1 cellular context compared by ENCODE assay signal in the genomic region with DNA sequence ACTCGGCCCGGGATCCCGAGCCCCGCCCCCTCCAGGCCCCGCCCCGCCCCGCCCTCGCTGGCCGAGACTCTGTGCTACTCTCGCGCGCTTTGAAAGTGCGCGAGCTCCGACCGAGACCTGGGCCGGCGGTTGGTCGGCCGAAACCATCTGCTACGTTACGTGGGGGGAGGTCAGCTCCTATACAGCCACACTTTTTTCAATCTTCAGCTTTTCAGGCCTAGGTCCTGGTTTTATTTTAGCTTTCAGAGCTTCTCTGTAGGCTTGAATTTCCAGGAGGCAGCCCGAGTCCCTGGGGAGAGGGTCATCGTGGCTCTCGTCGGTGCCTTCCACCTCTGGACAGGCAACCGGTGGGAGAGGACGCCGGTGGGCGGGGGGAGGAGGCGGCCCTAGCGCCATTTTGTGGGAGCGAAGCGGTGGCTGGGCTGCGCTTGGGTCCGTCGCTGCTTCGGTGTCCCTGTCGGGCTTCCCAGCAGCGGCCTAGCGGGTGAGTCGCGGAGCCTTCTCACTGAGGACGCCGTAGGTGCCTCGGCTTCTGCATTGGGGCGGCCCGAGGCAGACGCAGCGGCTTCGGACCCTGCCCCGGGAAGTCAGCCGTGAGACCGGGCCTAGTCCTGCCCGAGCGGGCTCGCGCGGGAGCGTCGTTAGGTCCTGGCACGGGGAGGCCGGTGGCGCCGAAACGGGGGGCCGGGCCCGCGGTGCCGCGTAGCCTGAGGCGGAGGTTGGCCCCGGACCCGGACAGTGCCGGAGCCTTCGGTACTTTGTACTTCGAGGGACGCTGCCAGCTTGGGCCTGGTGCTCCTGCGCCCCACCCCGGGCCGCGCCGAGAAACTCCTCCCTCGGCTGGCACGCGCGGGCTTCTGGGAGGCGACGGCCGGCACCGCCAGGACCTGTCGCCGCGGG.
TF ChIP-seq lines count a peak whose summit lies in the region.

A gene (plus strand): TSS at position 395 of the 900 bp plus-strand sequence. CDS start 1,074 bp downstream, outside the sequence.

TF ChIP-seq in HepG2, 621 proteins besides CTCF, POLR2A, EP300 and RAD21 (continued from another document and continues in another):
- no peak for TF ChIP-seq STAG1 (CRISPR knock-in tag; IDR thresholded peaks at IDR 0.05)
- TF ChIP-seq, protein P1, sequence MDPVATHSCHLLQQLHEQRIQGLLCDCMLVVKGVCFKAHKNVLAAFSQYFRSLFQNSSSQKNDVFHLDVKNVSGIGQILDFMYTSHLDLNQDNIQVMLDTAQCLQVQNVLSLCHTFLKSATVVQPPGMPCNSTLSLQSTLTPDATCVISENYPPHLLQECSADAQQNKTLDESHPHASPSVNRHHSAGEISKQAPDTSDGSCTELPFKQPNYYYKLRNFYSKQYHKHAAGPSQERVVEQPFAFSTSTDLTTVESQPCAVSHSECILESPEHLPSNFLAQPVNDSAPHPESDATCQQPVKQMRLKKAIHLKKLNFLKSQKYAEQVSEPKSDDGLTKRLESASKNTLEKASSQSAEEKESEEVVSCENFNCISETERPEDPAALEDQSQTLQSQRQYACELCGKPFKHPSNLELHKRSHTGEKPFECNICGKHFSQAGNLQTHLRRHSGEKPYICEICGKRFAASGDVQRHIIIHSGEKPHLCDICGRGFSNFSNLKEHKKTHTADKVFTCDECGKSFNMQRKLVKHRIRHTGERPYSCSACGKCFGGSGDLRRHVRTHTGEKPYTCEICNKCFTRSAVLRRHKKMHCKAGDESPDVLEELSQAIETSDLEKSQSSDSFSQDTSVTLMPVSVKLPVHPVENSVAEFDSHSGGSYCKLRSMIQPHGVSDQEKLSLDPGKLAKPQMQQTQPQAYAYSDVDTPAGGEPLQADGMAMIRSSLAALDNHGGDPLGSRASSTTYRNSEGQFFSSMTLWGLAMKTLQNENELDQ (CRISPR knock-in tag; IDR thresholded peaks at IDR 0.05; ENCODE audit: borderline replicate concordance), result no peak
- no peak for TF ChIP-seq IKZF1 (IDR thresholded peaks at IDR 0.05)
- TF ChIP-seq MED1 (CRISPR knock-in tag; IDR thresholded peaks at IDR 0.05), result peak; percentile 58; the same call in 1 of the 2 replicates
- TF ChIP-seq, protein P2, sequence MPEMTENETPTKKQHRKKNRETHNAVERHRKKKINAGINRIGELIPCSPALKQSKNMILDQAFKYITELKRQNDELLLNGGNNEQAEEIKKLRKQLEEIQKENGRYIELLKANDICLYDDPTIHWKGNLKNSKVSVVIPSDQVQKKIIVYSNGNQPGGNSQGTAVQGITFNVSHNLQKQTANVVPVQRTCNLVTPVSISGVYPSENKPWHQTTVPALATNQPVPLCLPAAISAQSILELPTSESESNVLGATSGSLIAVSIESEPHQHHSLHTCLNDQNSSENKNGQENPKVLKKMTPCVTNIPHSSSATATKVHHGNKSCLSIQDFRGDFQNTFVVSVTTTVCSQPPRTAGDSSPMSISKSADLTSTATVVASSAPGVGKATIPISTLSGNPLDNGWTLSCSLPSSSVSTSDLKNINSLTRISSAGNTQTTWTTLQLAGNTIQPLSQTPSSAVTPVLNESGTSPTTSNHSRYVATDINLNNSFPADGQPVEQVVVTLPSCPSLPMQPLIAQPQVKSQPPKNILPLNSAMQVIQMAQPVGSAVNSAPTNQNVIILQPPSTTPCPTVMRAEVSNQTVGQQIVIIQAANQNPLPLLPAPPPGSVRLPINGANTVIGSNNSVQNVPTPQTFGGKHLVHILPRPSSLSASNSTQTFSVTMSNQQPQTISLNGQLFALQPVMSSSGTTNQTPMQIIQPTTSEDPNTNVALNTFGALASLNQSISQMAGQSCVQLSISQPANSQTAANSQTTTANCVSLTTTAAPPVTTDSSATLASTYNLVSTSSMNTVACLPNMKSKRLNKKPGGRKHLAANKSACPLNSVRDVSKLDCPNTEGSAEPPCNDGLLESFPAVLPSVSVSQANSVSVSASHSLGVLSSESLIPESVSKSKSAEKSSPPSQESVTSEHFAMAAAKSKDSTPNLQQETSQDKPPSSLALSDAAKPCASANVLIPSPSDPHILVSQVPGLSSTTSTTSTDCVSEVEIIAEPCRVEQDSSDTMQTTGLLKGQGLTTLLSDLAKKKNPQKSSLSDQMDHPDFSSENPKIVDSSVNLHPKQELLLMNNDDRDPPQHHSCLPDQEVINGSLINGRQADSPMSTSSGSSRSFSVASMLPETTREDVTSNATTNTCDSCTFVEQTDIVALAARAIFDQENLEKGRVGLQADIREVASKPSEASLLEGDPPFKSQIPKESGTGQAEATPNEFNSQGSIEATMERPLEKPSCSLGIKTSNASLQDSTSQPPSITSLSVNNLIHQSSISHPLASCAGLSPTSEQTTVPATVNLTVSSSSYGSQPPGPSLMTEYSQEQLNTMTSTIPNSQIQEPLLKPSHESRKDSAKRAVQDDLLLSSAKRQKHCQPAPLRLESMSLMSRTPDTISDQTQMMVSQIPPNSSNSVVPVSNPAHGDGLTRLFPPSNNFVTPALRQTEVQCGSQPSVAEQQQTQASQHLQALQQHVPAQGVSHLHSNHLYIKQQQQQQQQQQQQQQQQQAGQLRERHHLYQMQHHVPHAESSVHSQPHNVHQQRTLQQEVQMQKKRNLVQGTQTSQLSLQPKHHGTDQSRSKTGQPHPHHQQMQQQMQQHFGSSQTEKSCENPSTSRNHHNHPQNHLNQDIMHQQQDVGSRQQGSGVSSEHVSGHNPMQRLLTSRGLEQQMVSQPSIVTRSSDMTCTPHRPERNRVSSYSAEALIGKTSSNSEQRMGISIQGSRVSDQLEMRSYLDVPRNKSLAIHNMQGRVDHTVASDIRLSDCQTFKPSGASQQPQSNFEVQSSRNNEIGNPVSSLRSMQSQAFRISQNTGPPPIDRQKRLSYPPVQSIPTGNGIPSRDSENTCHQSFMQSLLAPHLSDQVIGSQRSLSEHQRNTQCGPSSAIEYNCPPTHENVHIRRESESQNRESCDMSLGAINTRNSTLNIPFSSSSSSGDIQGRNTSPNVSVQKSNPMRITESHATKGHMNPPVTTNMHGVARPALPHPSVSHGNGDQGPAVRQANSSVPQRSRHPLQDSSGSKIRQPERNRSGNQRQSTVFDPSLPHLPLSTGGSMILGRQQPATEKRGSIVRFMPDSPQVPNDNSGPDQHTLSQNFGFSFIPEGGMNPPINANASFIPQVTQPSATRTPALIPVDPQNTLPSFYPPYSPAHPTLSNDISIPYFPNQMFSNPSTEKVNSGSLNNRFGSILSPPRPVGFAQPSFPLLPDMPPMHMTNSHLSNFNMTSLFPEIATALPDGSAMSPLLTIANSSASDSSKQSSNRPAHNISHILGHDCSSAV (CRISPR knock-in tag; IDR thresholded peaks at IDR 0.05; ENCODE audit: borderline replicate concordance), result 0 out of 2 replicates have a peak, but pooled peaks have one; percentile 46
- TF ChIP-seq SKI (IDR thresholded peaks at IDR 0.05; ENCODE audit: partially characterized antibody), result peak; percentile 14
- no peak for TF ChIP-seq TOE1 (CRISPR knock-in tag; IDR thresholded peaks at IDR 0.05)
- no peak; the same call in 1 of the 2 replicates for TF ChIP-seq ZNF7 (CRISPR knock-in tag; IDR thresholded peaks at IDR 0.05)
- TF ChIP-seq MTF1 (CRISPR knock-in tag; IDR thresholded peaks at IDR 0.05), result peak; percentile 78; the same call in 1 of the 2 replicates
- TF ChIP-seq, protein P3, sequence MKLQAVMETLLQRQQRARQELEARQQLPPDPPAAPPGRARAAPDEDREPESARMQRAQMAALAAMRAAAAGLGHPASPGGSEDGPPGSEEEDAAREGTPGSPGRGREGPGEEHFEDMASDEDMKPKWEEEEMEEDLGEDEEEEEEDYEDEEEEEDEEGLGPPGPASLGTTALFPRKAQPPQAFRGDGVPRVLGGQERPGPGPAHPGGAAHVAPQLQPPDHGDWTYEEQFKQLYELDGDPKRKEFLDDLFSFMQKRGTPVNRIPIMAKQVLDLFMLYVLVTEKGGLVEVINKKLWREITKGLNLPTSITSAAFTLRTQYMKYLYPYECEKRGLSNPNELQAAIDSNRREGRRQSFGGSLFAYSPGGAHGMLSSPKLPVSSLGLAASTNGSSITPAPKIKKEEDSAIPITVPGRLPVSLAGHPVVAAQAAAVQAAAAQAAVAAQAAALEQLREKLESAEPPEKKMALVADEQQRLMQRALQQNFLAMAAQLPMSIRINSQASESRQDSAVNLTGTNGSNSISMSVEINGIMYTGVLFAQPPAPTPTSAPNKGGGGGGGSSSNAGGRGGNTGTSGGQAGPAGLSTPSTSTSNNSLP (IDR thresholded peaks at IDR 0.05; ENCODE audit: low read depth, low read length), result no peak
- TF ChIP-seq, protein P4, sequence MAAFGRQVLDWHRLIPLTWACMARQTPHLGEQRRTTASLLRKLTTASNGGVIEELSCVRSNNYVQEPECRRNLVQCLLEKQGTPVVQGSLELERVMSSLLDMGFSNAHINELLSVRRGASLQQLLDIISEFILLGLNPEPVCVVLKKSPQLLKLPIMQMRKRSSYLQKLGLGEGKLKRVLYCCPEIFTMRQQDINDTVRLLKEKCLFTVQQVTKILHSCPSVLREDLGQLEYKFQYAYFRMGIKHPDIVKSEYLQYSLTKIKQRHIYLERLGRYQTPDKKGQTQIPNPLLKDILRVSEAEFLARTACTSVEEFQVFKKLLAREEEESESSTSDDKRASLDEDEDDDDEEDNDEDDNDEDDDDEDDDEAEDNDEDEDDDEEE (CRISPR knock-in tag; IDR thresholded peaks at IDR 0.05), result 0 out of 2 replicates have a peak, but pooled peaks have one; percentile 27
- TF ChIP-seq, protein P5, sequence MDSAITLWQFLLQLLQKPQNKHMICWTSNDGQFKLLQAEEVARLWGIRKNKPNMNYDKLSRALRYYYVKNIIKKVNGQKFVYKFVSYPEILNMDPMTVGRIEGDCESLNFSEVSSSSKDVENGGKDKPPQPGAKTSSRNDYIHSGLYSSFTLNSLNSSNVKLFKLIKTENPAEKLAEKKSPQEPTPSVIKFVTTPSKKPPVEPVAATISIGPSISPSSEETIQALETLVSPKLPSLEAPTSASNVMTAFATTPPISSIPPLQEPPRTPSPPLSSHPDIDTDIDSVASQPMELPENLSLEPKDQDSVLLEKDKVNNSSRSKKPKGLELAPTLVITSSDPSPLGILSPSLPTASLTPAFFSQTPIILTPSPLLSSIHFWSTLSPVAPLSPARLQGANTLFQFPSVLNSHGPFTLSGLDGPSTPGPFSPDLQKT (CRISPR knock-in tag; IDR thresholded peaks at IDR 0.05; ENCODE audit: borderline replicate concordance), result 0 out of 2 replicates have a peak, but pooled peaks have one; percentile 32
- TF ChIP-seq GATAD2A (CRISPR knock-in tag; IDR thresholded peaks at IDR 0.05), result peak; percentile 32; the same call in 1 of the 2 replicates
- TF ChIP-seq ATF7 (IDR thresholded peaks at IDR 0.05), result peak; percentile 90
- no peak for TF ChIP-seq ATF7 (CRISPR knock-in tag; IDR thresholded peaks at IDR 0.05)
- no peak for TF ChIP-seq ZNF121 (CRISPR knock-in tag; IDR thresholded peaks at IDR 0.05)
- 0 out of 2 replicates have a peak, but pooled peaks have one; percentile 90 for TF ChIP-seq ZNF354B (CRISPR knock-in tag; IDR thresholded peaks at IDR 0.05)
- TF ChIP-seq, protein P6, sequence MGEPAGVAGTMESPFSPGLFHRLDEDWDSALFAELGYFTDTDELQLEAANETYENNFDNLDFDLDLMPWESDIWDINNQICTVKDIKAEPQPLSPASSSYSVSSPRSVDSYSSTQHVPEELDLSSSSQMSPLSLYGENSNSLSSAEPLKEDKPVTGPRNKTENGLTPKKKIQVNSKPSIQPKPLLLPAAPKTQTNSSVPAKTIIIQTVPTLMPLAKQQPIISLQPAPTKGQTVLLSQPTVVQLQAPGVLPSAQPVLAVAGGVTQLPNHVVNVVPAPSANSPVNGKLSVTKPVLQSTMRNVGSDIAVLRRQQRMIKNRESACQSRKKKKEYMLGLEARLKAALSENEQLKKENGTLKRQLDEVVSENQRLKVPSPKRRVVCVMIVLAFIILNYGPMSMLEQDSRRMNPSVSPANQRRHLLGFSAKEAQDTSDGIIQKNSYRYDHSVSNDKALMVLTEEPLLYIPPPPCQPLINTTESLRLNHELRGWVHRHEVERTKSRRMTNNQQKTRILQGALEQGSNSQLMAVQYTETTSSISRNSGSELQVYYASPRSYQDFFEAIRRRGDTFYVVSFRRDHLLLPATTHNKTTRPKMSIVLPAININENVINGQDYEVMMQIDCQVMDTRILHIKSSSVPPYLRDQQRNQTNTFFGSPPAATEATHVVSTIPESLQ (CRISPR knock-in tag; conservative IDR thresholded peaks at IDR 0.05), result no peak
- TF ChIP-seq, protein P7, sequence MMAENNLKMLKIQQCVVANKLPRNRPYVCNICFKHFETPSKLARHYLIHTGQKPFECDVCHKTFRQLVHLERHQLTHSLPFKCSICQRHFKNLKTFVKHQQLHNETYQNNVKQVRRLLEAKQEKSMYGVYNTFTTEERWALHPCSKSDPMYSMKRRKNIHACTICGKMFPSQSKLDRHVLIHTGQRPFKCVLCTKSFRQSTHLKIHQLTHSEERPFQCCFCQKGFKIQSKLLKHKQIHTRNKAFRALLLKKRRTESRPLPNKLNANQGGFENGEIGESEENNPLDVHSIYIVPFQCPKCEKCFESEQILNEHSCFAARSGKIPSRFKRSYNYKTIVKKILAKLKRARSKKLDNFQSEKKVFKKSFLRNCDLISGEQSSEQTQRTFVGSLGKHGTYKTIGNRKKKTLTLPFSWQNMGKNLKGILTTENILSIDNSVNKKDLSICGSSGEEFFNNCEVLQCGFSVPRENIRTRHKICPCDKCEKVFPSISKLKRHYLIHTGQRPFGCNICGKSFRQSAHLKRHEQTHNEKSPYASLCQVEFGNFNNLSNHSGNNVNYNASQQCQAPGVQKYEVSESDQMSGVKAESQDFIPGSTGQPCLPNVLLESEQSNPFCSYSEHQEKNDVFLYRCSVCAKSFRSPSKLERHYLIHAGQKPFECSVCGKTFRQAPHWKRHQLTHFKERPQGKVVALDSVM (CRISPR knock-in tag; IDR thresholded peaks at IDR 0.05), result peak; percentile 61
- peak; percentile 64 for TF ChIP-seq ZSCAN25 (CRISPR knock-in tag; IDR thresholded peaks at IDR 0.05)
- 0 out of 2 replicates have a peak, but pooled peaks have one; percentile 33 for TF ChIP-seq ZNF431 (CRISPR knock-in tag; IDR thresholded peaks at IDR 0.05; ENCODE audit: borderline replicate concordance, low read depth)
- TF ChIP-seq KDM4B (CRISPR knock-in tag; IDR thresholded peaks at IDR 0.05), result no peak
- TF ChIP-seq, protein P8, sequence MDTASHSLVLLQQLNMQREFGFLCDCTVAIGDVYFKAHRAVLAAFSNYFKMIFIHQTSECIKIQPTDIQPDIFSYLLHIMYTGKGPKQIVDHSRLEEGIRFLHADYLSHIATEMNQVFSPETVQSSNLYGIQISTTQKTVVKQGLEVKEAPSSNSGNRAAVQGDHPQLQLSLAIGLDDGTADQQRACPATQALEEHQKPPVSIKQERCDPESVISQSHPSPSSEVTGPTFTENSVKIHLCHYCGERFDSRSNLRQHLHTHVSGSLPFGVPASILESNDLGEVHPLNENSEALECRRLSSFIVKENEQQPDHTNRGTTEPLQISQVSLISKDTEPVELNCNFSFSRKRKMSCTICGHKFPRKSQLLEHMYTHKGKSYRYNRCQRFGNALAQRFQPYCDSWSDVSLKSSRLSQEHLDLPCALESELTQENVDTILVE (CRISPR knock-in tag; IDR thresholded peaks at IDR 0.05), result peak; percentile 60; the same call in 1 of the 2 replicates
- TF ChIP-seq, protein P9, sequence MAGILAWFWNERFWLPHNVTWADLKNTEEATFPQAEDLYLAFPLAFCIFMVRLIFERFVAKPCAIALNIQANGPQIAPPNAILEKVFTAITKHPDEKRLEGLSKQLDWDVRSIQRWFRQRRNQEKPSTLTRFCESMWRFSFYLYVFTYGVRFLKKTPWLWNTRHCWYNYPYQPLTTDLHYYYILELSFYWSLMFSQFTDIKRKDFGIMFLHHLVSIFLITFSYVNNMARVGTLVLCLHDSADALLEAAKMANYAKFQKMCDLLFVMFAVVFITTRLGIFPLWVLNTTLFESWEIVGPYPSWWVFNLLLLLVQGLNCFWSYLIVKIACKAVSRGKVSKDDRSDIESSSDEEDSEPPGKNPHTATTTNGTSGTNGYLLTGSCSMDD (CRISPR knock-in tag; IDR thresholded peaks at IDR 0.05), result no peak
- TF ChIP-seq EZH2 (conservative IDR thresholded peaks at IDR 0.05; ENCODE audit: low read depth, low read length), result no peak
- TF ChIP-seq ZBTB21 (CRISPR knock-in tag; IDR thresholded peaks at IDR 0.05), result no peak
